In genomic region chr12:8156845-8157244, GRCh38 we compare ENCODE assay signal across 10 cellular contexts. TPM values are rescaled to one million over a fixed set of nuclear protein-coding genes. Genes with fewer than 3 reads are reported as not detected.
A peak's percentile ranks its signal among the peaks of the same experiment; 100 is the strongest.
DNase-seq lines count a peak whose midpoint lies in the region; ATAC-seq and TF ChIP-seq lines count a peak whose summit lies in the region.
"Had no signal": no experiment of that assay in that cellular context is flagged by ENCODE, and none has a peak within 500 bp of the region (broad histone marks: within the 10 kb centered on the region; RNA-seq: fewer than 3 reads in every experiment).

ZNF705A (plus strand) TSS chr12:8157015; CDS start chr12:8172626, 15,611 bp downstream.

- H3K27me3 ChIP-seq in GM23338 (ENCODE audit: insufficient read depth), result no peaks in the 10 kb centered on the region

- H2AFZ ChIP-seq in GM23338, result peak within 1 kb of the TSS; percentile 36; the same call in 1 of the 2 replicates

- H3K9me3 Mint-ChIP-seq in GM23338, result no peaks in the 10 kb centered on the region
- H3K9me3 Mint-ChIP-seq: activated B cell treated with CpG ODN at 0.5 μM for 24 hours had no signal

- TF ChIP-seq CTCF in GM23338 (conservative IDR thresholded peaks at IDR 0.05; ENCODE audit: low read depth in 2 of 2), result no peak
- TF ChIP-seq CTCF in RWPE1 (conservative IDR thresholded peaks at IDR 0.05; ENCODE audit: low read depth), result no peak
- no peak for TF ChIP-seq CTCF in epithelial cell of proximal tubule (conservative IDR thresholded peaks at IDR 0.05; ENCODE audit: low read depth, low read length)

- H3K27ac ChIP-seq in GM23338 (ENCODE audit: low read depth) (no peak within 1 kb of the TSS), RWPE1 (no peak within 1 kb of the TSS)

- H3K27ac Mint-ChIP-seq in GM23338, result peak within 1 kb of the TSS; percentile 33; the same call in 1 of the 2 replicates
- H3K27ac Mint-ChIP-seq: activated B cell treated with CpG ODN at 0.5 μM for 24 hours had no signal

- H3K27me3 Mint-ChIP-seq in GM23338 (ENCODE audit: insufficient read depth, low read depth, poor library complexity), result peaks cover 3% of the 10 kb centered on the region

- POLR2A ChIA-PET in RWPE1 (lab: Yijun Ruan, JAX; ENCODE audit: low non-redundant PET), result no interaction called here

- no peaks in the 10 kb centered on the region for H4K20me1 ChIP-seq in GM23338 (replicated peaks; ENCODE audit: insufficient read depth)

- no peaks in the 10 kb centered on the region for H3K9me2 ChIP-seq in GM23338 (ENCODE audit: insufficient read depth)

- H3K4me3 Mint-ChIP-seq in GM23338, result no peak within 1 kb of the TSS
- H3K4me3 Mint-ChIP-seq: activated B cell treated with CpG ODN at 0.5 μM for 24 hours had no signal

- no peaks in the 10 kb centered on the region for H3K36me3 Mint-ChIP-seq in GM23338 (ENCODE audit: low read depth)

- no peaks in the 10 kb centered on the region for H3F3A ChIP-seq in GM23338 (replicated peaks; ENCODE audit: low read depth)

- no peak within 1 kb of the TSS for H3K4me2 ChIP-seq in GM23338

- no peak for DNase-seq in GM23338 (ENCODE audit: low spot score)
- DNase-seq in RWPE1 (ENCODE audit: low spot score), result peak; percentile 33
- peak; percentile 89 for DNase-seq in epithelial cell of proximal tubule (ENCODE audit: low read depth)
- peak; percentile 46 for DNase-seq in putamen (ENCODE audit: low spot score)
- no peak for DNase-seq in DMS79 treated with DMSO at 0.1 percent for 48 hours (lab: John Stamatoyannopoulos, UW)
- no peak for DNase-seq in islet precursor cell
- no peak for DNase-seq in activated naive CD4-positive, alpha-beta T cell treated with Interleukin-2 at 50 U/mL for 16 hours
- DNase-seq: activated B cell treated with CpG ODN at 0.5 μM for 24 hours, hippocampal formation had no signal

- H3K4me1 ChIP-seq in GM23338 (ENCODE audit: insufficient read depth), result peaks cover 14% of the 10 kb centered on the region; the same call in 1 of the 2 replicates

- H3K79me2 ChIP-seq in GM23338 (replicated peaks; ENCODE audit: insufficient read depth), result no peaks in the 10 kb centered on the region

- H3K36me3 ChIP-seq in GM23338 (ENCODE audit: insufficient read depth), result no peaks in the 10 kb centered on the region

- no peak within 1 kb of the TSS for H3K4me3 ChIP-seq in GM23338
- H3K4me3 ChIP-seq in epithelial cell of proximal tubule (ENCODE audit: low read depth, low read length), result no peak within 1 kb of the TSS

- CTCF ChIA-PET in RWPE1 (lab: Yijun Ruan, JAX), result no interaction called here

- no peak for ATAC-seq in GM23338
- ATAC-seq in HG02981 (IDR thresholded peaks at IDR 0.05; ENCODE audit: unreplicated experiment), result no peak

- peaks cover 13% of the 10 kb centered on the region for H3K4me1 Mint-ChIP-seq in GM23338
- H3K4me1 Mint-ChIP-seq: activated B cell treated with CpG ODN at 0.5 μM for 24 hours had no signal

TF ChIP-seq in GM23338, 12 proteins besides CTCF, POLR2A, EP300 and RAD21:
- TF ChIP-seq, protein P1, sequence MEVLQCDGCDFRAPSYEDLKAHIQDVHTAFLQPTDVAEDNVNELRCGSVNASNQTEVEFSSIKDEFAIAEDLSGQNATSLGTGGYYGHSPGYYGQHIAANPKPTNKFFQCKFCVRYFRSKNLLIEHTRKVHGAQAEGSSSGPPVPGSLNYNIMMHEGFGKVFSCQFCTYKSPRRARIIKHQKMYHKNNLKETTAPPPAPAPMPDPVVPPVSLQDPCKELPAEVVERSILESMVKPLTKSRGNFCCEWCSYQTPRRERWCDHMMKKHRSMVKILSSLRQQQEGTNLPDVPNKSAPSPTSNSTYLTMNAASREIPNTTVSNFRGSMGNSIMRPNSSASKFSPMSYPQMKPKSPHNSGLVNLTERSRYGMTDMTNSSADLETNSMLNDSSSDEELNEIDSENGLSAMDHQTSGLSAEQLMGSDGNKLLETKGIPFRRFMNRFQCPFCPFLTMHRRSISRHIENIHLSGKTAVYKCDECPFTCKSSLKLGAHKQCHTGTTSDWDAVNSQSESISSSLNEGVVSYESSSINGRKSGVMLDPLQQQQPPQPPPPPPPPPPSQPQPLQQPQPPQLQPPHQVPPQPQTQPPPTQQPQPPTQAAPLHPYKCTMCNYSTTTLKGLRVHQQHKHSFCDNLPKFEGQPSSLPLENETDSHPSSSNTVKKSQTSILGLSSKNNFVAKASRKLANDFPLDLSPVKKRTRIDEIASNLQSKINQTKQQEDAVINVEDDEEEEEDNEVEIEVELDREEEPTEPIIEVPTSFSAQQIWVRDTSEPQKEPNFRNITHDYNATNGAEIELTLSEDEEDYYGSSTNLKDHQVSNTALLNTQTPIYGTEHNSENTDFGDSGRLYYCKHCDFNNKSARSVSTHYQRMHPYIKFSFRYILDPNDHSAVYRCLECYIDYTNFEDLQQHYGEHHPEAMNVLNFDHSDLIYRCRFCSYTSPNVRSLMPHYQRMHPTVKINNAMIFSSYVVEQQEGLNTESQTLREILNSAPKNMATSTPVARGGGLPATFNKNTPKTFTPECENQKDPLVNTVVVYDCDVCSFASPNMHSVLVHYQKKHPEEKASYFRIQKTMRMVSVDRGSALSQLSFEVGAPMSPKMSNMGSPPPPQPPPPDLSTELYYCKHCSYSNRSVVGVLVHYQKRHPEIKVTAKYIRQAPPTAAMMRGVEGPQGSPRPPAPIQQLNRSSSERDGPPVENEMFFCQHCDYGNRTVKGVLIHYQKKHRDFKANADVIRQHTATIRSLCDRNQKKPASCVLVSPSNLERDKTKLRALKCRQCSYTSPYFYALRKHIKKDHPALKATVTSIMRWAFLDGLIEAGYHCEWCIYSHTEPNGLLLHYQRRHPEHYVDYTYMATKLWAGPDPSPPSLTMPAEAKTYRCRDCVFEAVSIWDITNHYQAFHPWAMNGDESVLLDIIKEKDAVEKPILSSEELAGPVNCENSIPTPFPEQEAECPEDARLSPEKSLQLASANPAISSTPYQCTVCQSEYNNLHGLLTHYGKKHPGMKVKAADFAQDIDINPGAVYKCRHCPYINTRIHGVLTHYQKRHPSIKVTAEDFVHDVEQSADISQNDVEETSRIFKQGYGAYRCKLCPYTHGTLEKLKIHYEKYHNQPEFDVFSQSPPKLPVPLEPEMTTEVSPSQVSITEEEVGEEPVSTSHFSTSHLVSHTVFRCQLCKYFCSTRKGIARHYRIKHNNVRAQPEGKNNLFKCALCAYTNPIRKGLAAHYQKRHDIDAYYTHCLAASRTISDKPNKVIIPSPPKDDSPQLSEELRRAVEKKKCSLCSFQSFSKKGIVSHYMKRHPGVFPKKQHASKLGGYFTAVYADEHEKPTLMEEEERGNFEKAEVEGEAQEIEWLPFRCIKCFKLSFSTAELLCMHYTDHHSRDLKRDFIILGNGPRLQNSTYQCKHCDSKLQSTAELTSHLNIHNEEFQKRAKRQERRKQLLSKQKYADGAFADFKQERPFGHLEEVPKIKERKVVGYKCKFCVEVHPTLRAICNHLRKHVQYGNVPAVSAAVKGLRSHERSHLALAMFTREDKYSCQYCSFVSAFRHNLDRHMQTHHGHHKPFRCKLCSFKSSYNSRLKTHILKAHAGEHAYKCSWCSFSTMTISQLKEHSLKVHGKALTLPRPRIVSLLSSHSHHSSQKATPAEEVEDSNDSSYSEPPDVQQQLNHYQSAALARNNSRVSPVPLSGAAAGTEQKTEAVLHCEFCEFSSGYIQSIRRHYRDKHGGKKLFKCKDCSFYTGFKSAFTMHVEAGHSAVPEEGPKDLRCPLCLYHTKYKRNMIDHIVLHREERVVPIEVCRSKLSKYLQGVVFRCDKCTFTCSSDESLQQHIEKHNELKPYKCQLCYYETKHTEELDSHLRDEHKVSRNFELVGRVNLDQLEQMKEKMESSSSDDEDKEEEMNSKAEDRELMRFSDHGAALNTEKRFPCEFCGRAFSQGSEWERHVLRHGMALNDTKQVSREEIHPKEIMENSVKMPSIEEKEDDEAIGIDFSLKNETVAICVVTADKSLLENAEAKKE (CRISPR knock-in tag; IDR thresholded peaks at IDR 0.05), result no peak
- no peak for TF ChIP-seq CREB1 (CRISPR knock-in tag; IDR thresholded peaks at IDR 0.05; ENCODE audit: low read depth)
- no peak for TF ChIP-seq NANOG (IDR thresholded peaks at IDR 0.05; ENCODE audit: borderline replicate concordance)
- no peak for TF ChIP-seq ZNF331 (CRISPR knock-in tag; IDR thresholded peaks at IDR 0.05; ENCODE audit: low read depth)

RNA-seq across cellular contexts. Expression of gene ZNF705A, which starts in this region (rescaled TPM):
- not detected in 2 replicates for total RNA-seq in GM23338 (2014; rRNA removed; shearing (Covaris generic))
- polyA plus RNA-seq in GM23338 (2016; fragmentation: Nextera tagmentation; extraction: Ambion mirVana), result not detected in 2 replicates
- total RNA-seq in epithelial cell of proximal tubule, result not detected in 2 replicates
- total RNA-seq: activated B cell treated with CpG ODN at 0.5 μM for 24 hours had no signal

Comparison
In these comparisons a context has a peak if more than half of its experiments do, and no peak if none do; other contexts are left out.
1. Peak in DNase-seq in epithelial cell of proximal tubule; RNA of the gene not detected or under 1 TPM.
2. DNase-seq: peak in RWPE1 (single experiment) and putamen (single experiment); none in GM23338 (single experiment), DMS79 treated with DMSO at 0.1 percent for 48 hours (single experiment), islet precursor cell (single experiment) and activated naive CD4-positive, alpha-beta T cell treated with Interleukin-2 at 50 U/mL for 16 hours (single experiment).